In the genomic region with DNA sequence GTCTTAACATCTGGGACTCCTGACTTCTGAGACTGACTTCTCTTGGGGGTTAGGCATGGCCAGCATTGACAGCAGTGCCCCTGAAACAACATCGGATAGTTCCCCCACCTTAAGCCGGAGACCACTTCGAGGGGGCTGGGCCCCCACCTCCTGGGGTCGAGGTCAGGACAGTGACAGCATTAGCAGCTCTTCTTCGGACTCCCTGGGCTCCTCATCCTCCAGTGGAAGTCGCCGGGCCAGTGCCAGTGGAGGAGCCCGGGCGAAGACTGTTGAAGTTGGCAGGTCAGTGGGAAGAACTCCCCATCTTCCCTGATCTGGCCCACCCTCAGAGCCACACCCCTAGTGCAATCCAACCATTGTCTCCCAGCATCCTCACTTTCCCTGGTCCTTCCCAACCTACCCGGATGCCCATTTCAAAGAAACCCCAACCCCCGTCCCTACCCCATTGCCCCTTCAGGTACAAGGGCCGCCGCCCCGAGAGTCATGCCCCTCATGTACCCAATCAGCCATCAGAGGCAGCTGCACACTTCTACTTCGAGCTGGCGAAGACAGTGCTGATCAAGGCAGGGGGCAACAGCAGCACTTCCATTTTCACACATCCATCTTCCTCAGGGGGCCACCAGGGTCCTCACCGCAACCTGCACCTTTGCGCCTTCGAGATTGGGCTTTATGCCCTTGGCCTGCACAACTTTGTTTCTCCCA, we compare ENCODE assay signal across 17 cellular contexts. TPM values are rescaled to one million over a fixed set of nuclear protein-coding genes. Genes with fewer than 3 reads are reported as not detected.
A peak's percentile ranks its signal among the peaks of the same experiment; 100 is the strongest.
DNase-seq lines count a peak whose midpoint lies in the region; ATAC-seq, FAIRE-seq and TF ChIP-seq lines count a peak whose summit lies in the region.
"Had no signal": no experiment of that assay in that cellular context is flagged by ENCODE, and none has a peak within 500 bp of the region (broad histone marks: within the 10 kb centered on the region; RNA-seq: fewer than 3 reads in every experiment).

No MANE protein-coding gene starts in this region.

- H3K4me1 Mint-ChIP-seq in CD4-positive, alpha-beta T cell (ENCODE audit: low read depth), result no peaks in the 10 kb centered on the region
- H3K4me1 Mint-ChIP-seq in IgD-negative memory B cell, result peaks cover 0 to 4% (median 0%) of the 10 kb centered on the region in 3 donors
- H3K4me1 Mint-ChIP-seq: B cell had no signal

- no peak overlapping the region for H3K9ac ChIP-seq in endothelial cell of umbilical vein (replicated peaks; ENCODE audit: extremely low read depth, insufficient read depth, low read length)
- H3K9ac ChIP-seq: GM23248 had no signal

- FAIRE-seq in endothelial cell of umbilical vein (lab: Jason Lieb, UNC), result no peak

- no peak overlapping the region for H3K4me2 ChIP-seq in endothelial cell of umbilical vein (ENCODE audit: insufficient read depth, low read length)

- H2AFZ ChIP-seq in endothelial cell of umbilical vein (ENCODE audit: low read depth, low read length), result no peak overlapping the region
- H2AFZ ChIP-seq: GM23248 had no signal

- no TSS peak for BruUV-seq in endothelial cell of umbilical vein (replicated peaks; lab: Mats Ljungman, UMichigan)

- no peaks in the 10 kb centered on the region for H3K9me1 ChIP-seq in endothelial cell of umbilical vein (replicated peaks; ENCODE audit: control insufficient read depth, extremely low read depth, insufficient read depth, low read length)

- intact Hi-C loops in CD4-positive, alpha-beta T cell (cut with DNase I, micrococcal nuclease), result no loop called here
- intact Hi-C loops in endothelial cell of umbilical vein (cut with micrococcal nuclease), result no loop called here
- intact Hi-C loops in posterior vena cava (cut with DNase I), result no loop called here

- no peaks in the 10 kb centered on the region for H3K9me3 ChIP-seq in CD4-positive, alpha-beta T cell (ENCODE audit: control insufficient read depth, low read length)
- no peaks in the 10 kb centered on the region for H3K9me3 ChIP-seq in endothelial cell of umbilical vein (replicated peaks; ENCODE audit: control insufficient read depth, insufficient read depth, low read length)

- H3K27ac Mint-ChIP-seq in CD4-positive, alpha-beta T cell, result peak overlapping the region; percentile 28
- H3K27ac Mint-ChIP-seq in IgD-negative memory B cell, result peak overlapping the region in 2 of 3 donors; percentile 27 to 78
- H3K27ac Mint-ChIP-seq: B cell had no signal

- H3K79me2 ChIP-seq in endothelial cell of umbilical vein (ENCODE audit: control insufficient read depth, insufficient read depth, low read length), result no peaks in the 10 kb centered on the region

- no peaks in the 10 kb centered on the region for H3K27me3 Mint-ChIP-seq in CD4-positive, alpha-beta T cell
- H3K27me3 Mint-ChIP-seq in IgD-negative memory B cell, result no peaks in the 10 kb centered on the region
- H3K27me3 Mint-ChIP-seq: B cell had no signal

- H4K20me1 ChIP-seq in endothelial cell of umbilical vein (replicated peaks; ENCODE audit: control insufficient read depth, extremely low read depth, insufficient read depth, low read length), result no peaks in the 10 kb centered on the region

- no peak overlapping the region for H3K4me3 ChIP-seq in endothelial cell of umbilical vein (replicated peaks in 1 of 3; ENCODE audit: insufficient read depth in 1 of 3, low read depth in 1 of 3, low read length in 3 of 3)
- H3K4me3 ChIP-seq: GM23248 had no signal

- peaks cover 92% of the 10 kb centered on the region for H3K36me3 Mint-ChIP-seq in CD4-positive, alpha-beta T cell (ENCODE audit: low read depth)
- peaks cover 2% of the 10 kb centered on the region for H3K36me3 Mint-ChIP-seq in IgD-negative memory B cell

- dilution Hi-C loops in endothelial cell of umbilical vein (cut with MboI; ENCODE audit: extremely low pct_ligation_motif_present, low sequenced_read_pairs), result no loop called here

- no peak overlapping the region for H3K4me3 Mint-ChIP-seq in CD4-positive, alpha-beta T cell
- H3K4me3 Mint-ChIP-seq in IgD-negative memory B cell, result no peak overlapping the region
- H3K4me3 Mint-ChIP-seq: B cell; CD8-positive, alpha-beta memory T cell had no signal

- H3K4me1 ChIP-seq in endothelial cell of umbilical vein (ENCODE audit: control insufficient read depth, extremely low read depth, insufficient read depth, low read length), result no peaks in the 10 kb centered on the region

- ATAC-seq in CD4-positive, alpha-beta T cell (ENCODE audit: poor library complexity), result no peak
- ATAC-seq in HG03280 (IDR thresholded peaks at IDR 0.05; ENCODE audit: unreplicated experiment), result no peak
- no peak for ATAC-seq in HG03025 (IDR thresholded peaks at IDR 0.05; ENCODE audit: low FRiP score, unreplicated experiment)
- ATAC-seq: HCT116 had no signal

- no peak for DNase-seq in CD4-positive, alpha-beta T cell
- no peak for DNase-seq in endothelial cell of umbilical vein (ENCODE audit: low read depth, low spot score)
- DNase-seq in posterior vena cava (ENCODE audit: low spot score), result peak; percentile 84
- DNase-seq in NCI-H345 (lab: John Stamatoyannopoulos, UW), result no peak
- DNase-seq: CD8-positive, alpha-beta memory T cell; GF-D8; GM23248; KG1; NCI-H1092; NCI-H2107; NCI-H69 had no signal

- no peaks in the 10 kb centered on the region for H3K27me3 ChIP-seq in CD4-positive, alpha-beta T cell (ENCODE audit: control insufficient read depth, insufficient read depth, low read length)
- no peaks in the 10 kb centered on the region for H3K27me3 ChIP-seq in endothelial cell of umbilical vein (ENCODE audit: control insufficient read depth in 2 of 2, insufficient read depth in 2 of 2, low read length in 2 of 2)

- H3K9me3 Mint-ChIP-seq in CD4-positive, alpha-beta T cell, result no peaks in the 10 kb centered on the region
- H3K9me3 Mint-ChIP-seq in IgD-negative memory B cell, result no peaks in the 10 kb centered on the region
- H3K9me3 Mint-ChIP-seq: CD8-positive, alpha-beta memory T cell had no signal

- POLR2A ChIA-PET in CD4-positive, alpha-beta T cell (lab: Charles Lee), result interaction anchor here (1.2 to 3.8 kb wide), 3 partner anchors 12 to 24 kb away, joined by 3 to 20 read pairs (median 4); a partner anchor contains a TSS
- POLR2A ChIA-PET in endothelial cell of umbilical vein (lab: Charles Lee), result no interaction called here

- CTCF ChIA-PET in CD4-positive, alpha-beta T cell (lab: Charles Lee), result interaction anchor here (0.6 kb wide), 1 partner anchor 1382 kb away, joined by 3 read pairs; no protein-coding TSS in a partner anchor
- CTCF ChIA-PET in endothelial cell of umbilical vein (lab: Charles Lee), result no interaction called here

- TF ChIP-seq POLR2A in endothelial cell of umbilical vein (IDR thresholded peaks at IDR 0.05; ENCODE audit: low read depth, low read length), result peak; percentile 31

- H3K36me3 ChIP-seq in endothelial cell of umbilical vein (ENCODE audit: control insufficient read depth in 2 of 2, extremely low read depth in 1 of 2, insufficient read depth in 2 of 2, low read length in 2 of 2), result peaks cover 32 to 77% of the 10 kb centered on the region in 2 experiments

- H3K27ac ChIP-seq in CD4-positive, alpha-beta T cell (ENCODE audit: low read depth, low read length), result no peak overlapping the region
- H3K27ac ChIP-seq in endothelial cell of umbilical vein (ENCODE audit: insufficient read depth, low read depth, low read length), result no peak overlapping the region
- H3K27ac ChIP-seq: GM23248, HL-60 had no signal

- TF ChIP-seq CTCF in CD4-positive, alpha-beta T cell (IDR thresholded peaks at IDR 0.05), result no peak
- no peak for TF ChIP-seq CTCF in endothelial cell of umbilical vein (IDR thresholded peaks at IDR 0.05; ENCODE audit: extremely low read depth in 1 of 2, insufficient read depth in 1 of 2, low read depth in 1 of 2, low read length in 2 of 2)

RNA-seq across cellular contexts. Expression of a gene that starts 12.1 kb away (rescaled TPM):
- 10 to 100 TPM; 66.4 to 70.7 TPM for total RNA-seq in CD4-positive, alpha-beta T cell
- polyA plus RNA-seq in IgD-negative memory B cell (15.2 TPM), endothelial cell of umbilical vein (230 and 372 TPM in 2 replicates)
- total RNA-seq in endothelial cell of umbilical vein (111 and 112 TPM in 2 replicates), posterior vena cava (10 to 100 TPM; 73.4 to 92.0 TPM)
- 68.1 and 91.4 TPM in 2 replicates for polyA plus RNA-seq in endothelial cell of umbilical vein (2011; cell fraction: cytosol; rRNA removed)
- polyA plus RNA-seq in endothelial cell of umbilical vein (2011; cell fraction: nucleus; rRNA removed), result 408 and 539 TPM in 2 replicates
- 79.2 and 116 TPM in 2 replicates for polyA plus RNA-seq in endothelial cell of umbilical vein (2012)
- 162 and 169 TPM in 2 replicates for polyA minus RNA-seq in endothelial cell of umbilical vein
- polyA minus RNA-seq in endothelial cell of umbilical vein (2011; cell fraction: cytosol; rRNA and poly(A)+ RNA removed), result 25.9 TPM
- polyA minus RNA-seq in endothelial cell of umbilical vein (2011; cell fraction: nucleus; rRNA and poly(A)+ RNA removed), result 99.0 and 127 TPM in 2 replicates

RNA-seq across cellular contexts. Expression of a gene that starts 13.9 kb away (rescaled TPM):
- 100 to 1,000 TPM; 121 to 135 TPM for total RNA-seq in CD4-positive, alpha-beta T cell
- polyA plus RNA-seq in IgD-negative memory B cell, result 21.4 TPM
- total RNA-seq in endothelial cell of umbilical vein, result 26.3 and 30.2 TPM in 2 replicates
- polyA plus RNA-seq in endothelial cell of umbilical vein, result 25.0 and 30.1 TPM in 2 replicates
- polyA plus RNA-seq in endothelial cell of umbilical vein (2011; cell fraction: cytosol; rRNA removed), result 15.3 and 16.0 TPM in 2 replicates
- polyA plus RNA-seq in endothelial cell of umbilical vein (2011; cell fraction: nucleus; rRNA removed), result 56.8 and 73.6 TPM in 2 replicates
- polyA plus RNA-seq in endothelial cell of umbilical vein (2012), result 23.2 and 25.0 TPM in 2 replicates
- polyA minus RNA-seq in endothelial cell of umbilical vein, result 43.4 and 44.0 TPM in 2 replicates
- polyA minus RNA-seq in endothelial cell of umbilical vein (2011; cell fraction: cytosol; rRNA and poly(A)+ RNA removed), result 2.8 TPM
- 30.6 and 41.0 TPM in 2 replicates for polyA minus RNA-seq in endothelial cell of umbilical vein (2011; cell fraction: nucleus; rRNA and poly(A)+ RNA removed)
- total RNA-seq in posterior vena cava, result 10 to 100 TPM; 23.4 to 24.4 TPM

RNA-seq across cellular contexts. Expression of a gene that starts 15.6 kb away (rescaled TPM):
- 1 to 10 TPM; 6.3 to 6.8 TPM for total RNA-seq in CD4-positive, alpha-beta T cell
- polyA plus RNA-seq in IgD-negative memory B cell, result 54.4 TPM
- 31.7 and 34.9 TPM in 2 replicates for total RNA-seq in endothelial cell of umbilical vein
- polyA plus RNA-seq in endothelial cell of umbilical vein, result 32.1 and 39.2 TPM in 2 replicates
- 35.4 and 39.9 TPM in 2 replicates for polyA plus RNA-seq in endothelial cell of umbilical vein (2011; cell fraction: cytosol; rRNA removed)
- 14.3 and 20.2 TPM in 2 replicates for polyA plus RNA-seq in endothelial cell of umbilical vein (2011; cell fraction: nucleus; rRNA removed)
- 69.6 and 78.9 TPM in 2 replicates for polyA plus RNA-seq in endothelial cell of umbilical vein (2012)
- 7.8 and 9.8 TPM in 2 replicates for polyA minus RNA-seq in endothelial cell of umbilical vein
- 17.1 TPM for polyA minus RNA-seq in endothelial cell of umbilical vein (2011; cell fraction: cytosol; rRNA and poly(A)+ RNA removed)
- 3.6 and 4.7 TPM in 2 replicates for polyA minus RNA-seq in endothelial cell of umbilical vein (2011; cell fraction: nucleus; rRNA and poly(A)+ RNA removed)
- total RNA-seq in posterior vena cava, result 10 to 100 TPM; 15.1 to 18.8 TPM

RNA-seq across cellular contexts. Expression of a gene that starts 53.3 kb away (rescaled TPM):
- 10 to 100 TPM; 52.0 to 54.2 TPM for total RNA-seq in CD4-positive, alpha-beta T cell
- 31.8 TPM for polyA plus RNA-seq in IgD-negative memory B cell
- 91.2 and 95.5 TPM in 2 replicates for total RNA-seq in endothelial cell of umbilical vein
- 108 and 117 TPM in 2 replicates for polyA plus RNA-seq in endothelial cell of umbilical vein
- polyA plus RNA-seq in endothelial cell of umbilical vein (2011; cell fraction: cytosol; rRNA removed), result 72.3 and 72.5 TPM in 2 replicates
- polyA plus RNA-seq in endothelial cell of umbilical vein (2011; cell fraction: nucleus; rRNA removed), result 225 and 244 TPM in 2 replicates
- polyA plus RNA-seq in endothelial cell of umbilical vein (2012), result 81.4 and 83.5 TPM in 2 replicates
- 209 and 248 TPM in 2 replicates for polyA minus RNA-seq in endothelial cell of umbilical vein
- 63.2 TPM for polyA minus RNA-seq in endothelial cell of umbilical vein (2011; cell fraction: cytosol; rRNA and poly(A)+ RNA removed)
- 71.8 and 76.6 TPM in 2 replicates for polyA minus RNA-seq in endothelial cell of umbilical vein (2011; cell fraction: nucleus; rRNA and poly(A)+ RNA removed)
- 10 to 100 TPM; 51.3 to 51.4 TPM for total RNA-seq in posterior vena cava
